ENCODE assay signal across 27 cellular contexts in genomic region chr6:91127752-91128151, GRCh38.
"Had no signal": no experiment of that assay in that cellular context is flagged by ENCODE, and none has a peak within 500 bp of the region (broad histone marks: within the 10 kb centered on the region; RNA-seq: fewer than 3 reads in every experiment).

No MANE protein-coding gene starts in this region.

- ATAC-seq: activated naive CD8-positive, alpha-beta T cell treated with anti-CD3 and anti-CD28 coated beads, Interleukin-2, amount 50 U/mL, for 24 hours; activated T-cell treated with anti-CD3 and anti-CD28 coated beads, Interleukin-2, amount 50 U/mL, for 72 hours; body of pancreas; esophagus mucosa had no signal

- H3K27ac ChIP-seq: adrenal gland, body of pancreas had no signal

- H3K4me3 ChIP-seq: adrenal gland, body of pancreas had no signal

- H3K4me1 ChIP-seq: adrenal gland, body of pancreas had no signal

- H3K36me3 Mint-ChIP-seq: activated naive CD4-positive, alpha-beta T cell treated with anti-CD3 and anti-CD28 coated beads, Interleukin-2, amount 50 U/mL, for 24 hours; activated naive CD8-positive, alpha-beta T cell treated with anti-CD3 and anti-CD28 coated beads for 36 hours had no signal

- H3K27ac Mint-ChIP-seq: activated CD4-positive, alpha-beta memory T cell treated with anti-CD3 and anti-CD28 coated beads, Interleukin-2, amount 10 ng/mL, durations not matched to agents 7 days and 5 days; activated CD4-positive, alpha-beta T cell treated with anti-CD3 and anti-CD28 coated beads, Interleukin-2, amount 10 ng/mL, durations not matched to agents 7 days and 5 days; activated naive CD4-positive, alpha-beta T cell treated with anti-CD3 and anti-CD28 coated beads, Interleukin-2, amount 50 U/mL, for 24 hours; activated naive CD8-positive, alpha-beta T cell treated with anti-CD3 and anti-CD28 coated beads for 36 hours; activated naive CD8-positive, alpha-beta T cell treated with anti-CD3 and anti-CD28 coated beads, Interleukin-2, amount 50 U/mL, for 24 hours; activated T-cell treated with anti-CD3 and anti-CD28 coated beads, Interleukin-2, amount 50 U/mL, for 24 hours; activated T-cell treated with anti-CD3 and anti-CD28 coated beads, Interleukin-2, amount 50 U/mL, for 72 hours had no signal

- H3K4me3 Mint-ChIP-seq: activated CD4-positive, alpha-beta memory T cell treated with anti-CD3 and anti-CD28 coated beads, Interleukin-2, amount 10 ng/mL, durations not matched to agents 7 days and 5 days; activated CD4-positive, alpha-beta T cell treated with anti-CD3 and anti-CD28 coated beads, Interleukin-2, amount 10 ng/mL, durations not matched to agents 7 days and 5 days; activated naive CD4-positive, alpha-beta T cell treated with anti-CD3 and anti-CD28 coated beads, Interleukin-2, amount 50 U/mL, for 24 hours; activated naive CD8-positive, alpha-beta T cell treated with anti-CD3 and anti-CD28 coated beads for 36 hours; activated naive CD8-positive, alpha-beta T cell treated with anti-CD3 and anti-CD28 coated beads, Interleukin-2, amount 50 U/mL, for 24 hours; activated T-cell treated with anti-CD3 and anti-CD28 coated beads, Interleukin-2, amount 50 U/mL, for 24 hours; activated T-cell treated with anti-CD3 and anti-CD28 coated beads, Interleukin-2, amount 50 U/mL, for 72 hours had no signal

- H3K9me3 ChIP-seq: adrenal gland, body of pancreas had no signal

- H3K4me1 Mint-ChIP-seq: activated CD4-positive, alpha-beta memory T cell treated with anti-CD3 and anti-CD28 coated beads, Interleukin-2, amount 10 ng/mL, durations not matched to agents 7 days and 5 days; activated CD4-positive, alpha-beta T cell treated with anti-CD3 and anti-CD28 coated beads, Interleukin-2, amount 10 ng/mL, durations not matched to agents 7 days and 5 days; activated naive CD4-positive, alpha-beta T cell treated with anti-CD3 and anti-CD28 coated beads, Interleukin-2, amount 50 U/mL, for 24 hours; activated naive CD8-positive, alpha-beta T cell treated with anti-CD3 and anti-CD28 coated beads for 36 hours; activated naive CD8-positive, alpha-beta T cell treated with anti-CD3 and anti-CD28 coated beads, Interleukin-2, amount 50 U/mL, for 24 hours had no signal

- H3K27me3 Mint-ChIP-seq: activated CD4-positive, alpha-beta memory T cell treated with anti-CD3 and anti-CD28 coated beads, Interleukin-2, amount 10 ng/mL, durations not matched to agents 7 days and 5 days; activated CD4-positive, alpha-beta T cell treated with anti-CD3 and anti-CD28 coated beads, Interleukin-2, amount 10 ng/mL, durations not matched to agents 7 days and 5 days; activated naive CD8-positive, alpha-beta T cell treated with anti-CD3 and anti-CD28 coated beads for 36 hours; activated naive CD8-positive, alpha-beta T cell treated with anti-CD3 and anti-CD28 coated beads, Interleukin-2, amount 50 U/mL, for 24 hours; activated T-cell treated with anti-CD3 and anti-CD28 coated beads, Interleukin-2, amount 50 U/mL, for 24 hours had no signal

- H3K9me3 Mint-ChIP-seq: activated CD4-positive, alpha-beta memory T cell treated with anti-CD3 and anti-CD28 coated beads, Interleukin-2, amount 10 ng/mL, durations not matched to agents 7 days and 5 days; activated CD4-positive, alpha-beta T cell treated with anti-CD3 and anti-CD28 coated beads, Interleukin-2, amount 10 ng/mL, durations not matched to agents 7 days and 5 days; activated naive CD8-positive, alpha-beta T cell treated with anti-CD3 and anti-CD28 coated beads for 36 hours; activated naive CD8-positive, alpha-beta T cell treated with anti-CD3 and anti-CD28 coated beads, Interleukin-2, amount 50 U/mL, for 24 hours; activated T-cell treated with anti-CD3 and anti-CD28 coated beads, Interleukin-2, amount 50 U/mL, for 24 hours; activated T-cell treated with anti-CD3 and anti-CD28 coated beads, Interleukin-2, amount 50 U/mL, for 72 hours had no signal

- DNase-seq: activated CD4-positive, alpha-beta memory T cell treated with anti-CD3 and anti-CD28 coated beads, Interleukin-2, amount 10 ng/mL, durations not matched to agents 7 days and 5 days; activated CD4-positive, alpha-beta T cell treated with anti-CD3 and anti-CD28 coated beads for 1 hour; activated CD4-positive, alpha-beta T cell treated with anti-CD3 and anti-CD28 coated beads for 4 hours; activated CD4-positive, alpha-beta T cell treated with anti-CD3 and anti-CD28 coated beads, Interleukin-2, amount 10 ng/mL, durations not matched to agents 7 days and 5 days; activated CD4-positive, alpha-beta T cell treated with anti-CD3 and anti-CD28 coated beads, Interleukin-2, amount 50 U/mL, for 4 hours; activated CD8-positive, alpha-beta memory T cell treated with anti-CD3 and anti-CD28 coated beads, Interleukin-2, amount 50 U/mL, for 48 hours; activated effector memory CD4-positive, alpha-beta T cell treated with Interleukin-2 at 50 U/mL for 16 hours; activated gamma-delta T cell treated with Interleukin-2 at 50 U/mL for 16 hours; activated naive CD4-positive, alpha-beta T cell treated with Interleukin-2 at 50 U/mL for 16 hours; activated naive CD8-positive, alpha-beta T cell treated with anti-CD3 and anti-CD28 coated beads for 36 hours; activated naive CD8-positive, alpha-beta T cell treated with anti-CD3 and anti-CD28 coated beads, Interleukin-2, amount 50 U/mL, for 24 hours; activated T-cell treated with anti-CD3 and anti-CD28 coated beads for 4 hours; activated T-cell treated with anti-CD3 and anti-CD28 coated beads, Interleukin-2, amount 50 U/mL, for 24 hours; activated T-cell treated with anti-CD3 and anti-CD28 coated beads, Interleukin-2, amount 50 U/mL, for 72 hours; adrenal gland; amygdala; aorta; body of pancreas; caudate nucleus; cortex of kidney; dermis blood vessel endothelial cell; effector CD4-positive, alpha-beta T cell; foreskin fibroblast; head of caudate nucleus; T-helper 2 cell had no signal

- H3K27me3 ChIP-seq: adrenal gland, body of pancreas had no signal

- H3K36me3 ChIP-seq: adrenal gland had no signal
